Comparison of ENCODE assay signal across 8 cellular contexts in genomic region chr4:8607603-8608481, GRCh38. TPM values are rescaled to one million over a fixed set of nuclear protein-coding genes. Genes with fewer than 3 reads are reported as not detected.
DNase-seq lines count a peak whose midpoint lies in the region; ATAC-seq and TF ChIP-seq lines count a peak whose summit lies in the region.

No MANE protein-coding gene starts in this region.

- H3K36me3 Mint-ChIP-seq in neural progenitor cell = no peaks in the 10 kb centered on the region

- no peak overlapping the region for H3K9ac ChIP-seq in neural progenitor cell

- no peak overlapping the region for H2AFZ ChIP-seq in neural progenitor cell (replicated peaks)

- ATAC-seq in GM21529 (IDR thresholded peaks at IDR 0.05; ENCODE audit: unreplicated experiment) (peak; percentile 43), GM19455 (IDR thresholded peaks at IDR 0.05; ENCODE audit: unreplicated experiment) (no peak)

- peaks cover 7% of the 10 kb centered on the region for H3K27me3 Mint-ChIP-seq in neural progenitor cell (ENCODE audit: insufficient read depth, low read depth)

- H3K79me2 ChIP-seq in neural progenitor cell (ENCODE audit: low read depth) = no peaks in the 10 kb centered on the region

- no peaks in the 10 kb centered on the region for H3K9me3 Mint-ChIP-seq in neural progenitor cell

- H3K4me3 ChIP-seq in BE2C (ENCODE audit: low read depth, low read length) (0 out of 2 replicates have a peak overlapping the region, but pooled peaks have one; percentile 10), neural progenitor cell (no peak overlapping the region)

- DNase-seq in BE2C (peak; percentile 81), ecto neural progenitor cell (ENCODE audit: low spot score) (peak; percentile 90), neural progenitor cell (ENCODE audit: low spot score) (peak; percentile 84), NCI-H1436 treated with DMSO at 0.1 percent for 48 hours (lab: John Stamatoyannopoulos, UW) (no peak), DMS153 (lab: John Stamatoyannopoulos, UW) (no peak)
- peak; percentile 14 for DNase-seq in activated CD4-positive, alpha-beta T cell treated with anti-CD3 and anti-CD28 coated beads for 1 hour

- no peak overlapping the region for H3K4me3 Mint-ChIP-seq in neural progenitor cell

- H3K4me1 ChIP-seq in BE2C = no peaks in the 10 kb centered on the region
- no peaks in the 10 kb centered on the region for H3K4me1 ChIP-seq in neural progenitor cell

- peak overlapping the region; percentile 22 for H3K4me2 ChIP-seq in neural progenitor cell

- TF ChIP-seq CTCF in BE2C (IDR thresholded peaks at IDR 0.05; ENCODE audit: low read depth, low read length) (peak; percentile 84), neural progenitor cell (IDR thresholded peaks at IDR 0.05) (peak; percentile 93)

- no peaks in the 10 kb centered on the region for H3F3A ChIP-seq in neural progenitor cell (ENCODE audit: low read depth)

- no peak overlapping the region for H3K27ac Mint-ChIP-seq in neural progenitor cell

- H4K20me1 ChIP-seq in neural progenitor cell (ENCODE audit: low read depth) = no peaks in the 10 kb centered on the region

- H3K27ac ChIP-seq in neural progenitor cell = no peak overlapping the region

- no peaks in the 10 kb centered on the region for H3K9me3 ChIP-seq in BE2C
- no peaks in the 10 kb centered on the region for H3K9me3 ChIP-seq in neural progenitor cell (ENCODE audit: low read depth)

- H3K27me3 ChIP-seq in BE2C (peaks cover 19% of the 10 kb centered on the region), neural progenitor cell (no peaks in the 10 kb centered on the region)

- H3K36me3 ChIP-seq in BE2C = no peaks in the 10 kb centered on the region
- no peaks in the 10 kb centered on the region for H3K36me3 ChIP-seq in neural progenitor cell

- no peaks in the 10 kb centered on the region for H3K4me1 Mint-ChIP-seq in neural progenitor cell

RNA-seq across cellular contexts. Expression of gene CPZ, which starts 15.3 kb away (rescaled TPM):
- 2.1 TPM for polyA plus RNA-seq in BE2C (2012; ENCODE audit: insufficient read depth, insufficient read length, low read depth)
- total RNA-seq in neural progenitor cell (ENCODE audit: low replicate concordance) = 5.9 TPM in 1 of 2 replicates, not detected in the other

RNA-seq across cellular contexts. Expression of gene GPR78, which starts 27.6 kb away (rescaled TPM):
- 0.25 TPM for polyA plus RNA-seq in BE2C (2012; ENCODE audit: insufficient read depth, insufficient read length, low read depth)
- 0.09 and 0.28 TPM in 2 replicates for total RNA-seq in neural progenitor cell (ENCODE audit: low replicate concordance)

Comparison
In these comparisons a context has a peak if more than half of its experiments do, and no peak if none do; other contexts are left out.
1. DNase-seq: peak in BE2C (single experiment), activated CD4-positive, alpha-beta T cell treated with anti-CD3 and anti-CD28 coated beads for 1 hour (single experiment), ecto neural progenitor cell (single experiment) and neural progenitor cell (single experiment); none in NCI-H1436 treated with DMSO at 0.1 percent for 48 hours (single experiment) and DMS153 (single experiment).